ENCODE assay signal across 17 cellular contexts in the genomic region with DNA sequence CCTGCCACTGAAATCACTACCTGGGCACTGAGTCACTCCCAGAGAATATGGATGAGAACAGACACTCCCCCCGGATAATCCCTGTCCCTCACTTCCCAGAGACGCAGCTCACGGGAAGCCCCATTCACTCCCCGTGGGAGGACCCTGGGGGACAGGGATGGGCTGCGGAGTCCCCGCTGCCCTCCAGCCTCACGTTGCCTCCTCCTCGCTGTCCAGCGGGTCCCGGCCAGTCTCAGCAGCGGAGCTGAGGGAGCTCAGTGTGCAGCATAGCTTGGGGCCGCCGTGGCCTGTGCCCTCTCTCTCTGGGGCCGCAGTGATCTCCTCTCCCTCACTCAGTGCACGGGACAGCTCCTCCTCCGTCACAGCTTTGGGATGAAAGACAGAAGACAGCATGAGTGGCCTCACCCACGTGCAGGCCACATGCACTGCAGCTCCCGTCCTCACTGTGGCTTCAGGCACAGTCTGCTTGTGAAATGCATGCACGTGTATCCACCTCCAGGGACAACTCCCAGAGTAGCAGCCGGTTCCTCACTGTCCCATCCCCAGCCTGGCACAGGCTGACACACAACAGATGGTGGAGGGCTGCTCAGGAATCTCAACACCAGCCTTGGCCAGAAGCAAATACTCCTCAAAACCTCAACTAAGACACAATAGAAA. TPM values are rescaled to one million over a fixed set of nuclear protein-coding genes. Genes with fewer than 3 reads are reported as not detected.
DNase-seq lines count a peak whose midpoint lies in the region; ATAC-seq, FAIRE-seq and TF ChIP-seq lines count a peak whose summit lies in the region.
"Had no signal": no experiment of that assay in that cellular context is flagged by ENCODE, and none has a peak within 500 bp of the region (broad histone marks: within the 10 kb centered on the region; RNA-seq: fewer than 3 reads in every experiment).

No MANE protein-coding gene starts in this region.

- H2AFZ ChIP-seq in endothelial cell of umbilical vein (ENCODE audit: low read depth, low read length), result no peak overlapping the region

- FAIRE-seq in endothelial cell of umbilical vein (lab: Jason Lieb, UNC), result no peak
- FAIRE-seq: small intestine had no signal

- TSS peak; percentile 22 for BruUV-seq in endothelial cell of umbilical vein (replicated peaks; lab: Mats Ljungman, UMichigan)

- no peaks in the 10 kb centered on the region for H3K4me1 ChIP-seq in endothelial cell of umbilical vein (ENCODE audit: control insufficient read depth, extremely low read depth, insufficient read depth, low read length)
- H3K4me1 ChIP-seq: HAP-1, transverse colon had no signal

- POLR2A ChIA-PET in endothelial cell of umbilical vein (lab: Charles Lee), result no interaction called here

- no peaks in the 10 kb centered on the region for H3K9me3 Mint-ChIP-seq in progenitor cell of endocrine pancreas (ENCODE audit: low read depth)

- dilution Hi-C loops in endothelial cell of umbilical vein (cut with MboI; ENCODE audit: extremely low pct_ligation_motif_present, low sequenced_read_pairs), result no loop called here

- H3K27ac Mint-ChIP-seq in progenitor cell of endocrine pancreas, result peak overlapping the region; percentile 56

- H3K36me3 ChIP-seq in endothelial cell of umbilical vein (ENCODE audit: control insufficient read depth in 2 of 2, extremely low read depth in 1 of 2, insufficient read depth in 2 of 2, low read length in 2 of 2), result peaks cover 0 to 3% of the 10 kb centered on the region in 2 experiments

- peak; percentile 58 for DNase-seq in NCI-H82 (lab: John Stamatoyannopoulos, UW)
- DNase-seq in NCI-H82 treated with DMSO at 0.1 percent for 48 hours (lab: John Stamatoyannopoulos, UW; ENCODE audit: unreplicated experiment), result no peak
- DNase-seq in NCI-H446 treated with DMSO at 0.1 percent for 48 hours (lab: John Stamatoyannopoulos, UW), result peak; percentile 50
- DNase-seq in endothelial cell of umbilical vein (ENCODE audit: low read depth, low spot score), result no peak
- no peak for DNase-seq in progenitor cell of endocrine pancreas (ENCODE audit: low spot score, unreplicated experiment)
- no peak for DNase-seq in superior temporal gyrus (ENCODE audit: extremely low spot score)
- DNase-seq in activated CD4-positive, alpha-beta T cell treated with anti-CD3 and anti-CD28 coated beads for 48 hours, result no peak
- DNase-seq: 8988T; activated gamma-delta T cell; DMS79; kidney glomerular epithelial cell; naive thymus-derived CD4-positive, alpha-beta T cell; NCI-H146; small intestine; transverse colon had no signal

- no peak for TF ChIP-seq CTCF in endothelial cell of umbilical vein (IDR thresholded peaks at IDR 0.05; ENCODE audit: extremely low read depth in 1 of 2, insufficient read depth in 1 of 2, low read depth in 1 of 2, low read length in 2 of 2)
- no peak for TF ChIP-seq CTCF in progenitor cell of endocrine pancreas (IDR thresholded peaks at IDR 0.05; ENCODE audit: unreplicated experiment)

- H3K9ac ChIP-seq in endothelial cell of umbilical vein (replicated peaks; ENCODE audit: extremely low read depth, insufficient read depth, low read length), result no peak overlapping the region

- CTCF ChIA-PET in endothelial cell of umbilical vein (lab: Charles Lee), result interaction anchor here (0.9 to 1.5 kb wide), 2 partner anchors 27 to 34 kb away, joined by 3 to 4 read pairs; no protein-coding TSS in a partner anchor

- intact Hi-C loops in endothelial cell of umbilical vein (cut with micrococcal nuclease), result no loop called here

- H4K20me1 ChIP-seq in endothelial cell of umbilical vein (replicated peaks; ENCODE audit: control insufficient read depth, extremely low read depth, insufficient read depth, low read length), result no peaks in the 10 kb centered on the region

- H3K4me2 ChIP-seq in endothelial cell of umbilical vein (ENCODE audit: insufficient read depth, low read length), result no peak overlapping the region

- TF ChIP-seq POLR2A in endothelial cell of umbilical vein (IDR thresholded peaks at IDR 0.05; ENCODE audit: low read depth, low read length), result no peak

- no peaks in the 10 kb centered on the region for H3K79me2 ChIP-seq in endothelial cell of umbilical vein (ENCODE audit: control insufficient read depth, insufficient read depth, low read length)

- H3K27me3 Mint-ChIP-seq in progenitor cell of endocrine pancreas, result no peaks in the 10 kb centered on the region
- H3K27me3 Mint-ChIP-seq: naive thymus-derived CD4-positive, alpha-beta T cell had no signal

- no peaks in the 10 kb centered on the region for H3K9me1 ChIP-seq in endothelial cell of umbilical vein (replicated peaks; ENCODE audit: control insufficient read depth, extremely low read depth, insufficient read depth, low read length)

- no peak for ATAC-seq in HG03442 (IDR thresholded peaks at IDR 0.05; ENCODE audit: unreplicated experiment)
- ATAC-seq: naive thymus-derived CD4-positive, alpha-beta T cell had no signal

- H3K4me3 Mint-ChIP-seq in progenitor cell of endocrine pancreas (ENCODE audit: low read depth), result no peak overlapping the region
- H3K4me3 Mint-ChIP-seq: naive thymus-derived CD4-positive, alpha-beta T cell had no signal

- H3K4me3 ChIP-seq in endothelial cell of umbilical vein (replicated peaks in 1 of 3; ENCODE audit: insufficient read depth in 1 of 3, low read depth in 1 of 3, low read length in 3 of 3), result no peak overlapping the region
- H3K4me3 ChIP-seq: HAP-1, transverse colon had no signal

- peaks cover 1% of the 10 kb centered on the region for H3K36me3 Mint-ChIP-seq in progenitor cell of endocrine pancreas (ENCODE audit: insufficient read depth)

- H3K27me3 ChIP-seq in endothelial cell of umbilical vein (ENCODE audit: control insufficient read depth in 2 of 2, insufficient read depth in 2 of 2, low read length in 2 of 2), result no peaks in the 10 kb centered on the region
- H3K27me3 ChIP-seq: transverse colon had no signal

- H3K27ac ChIP-seq in endothelial cell of umbilical vein (ENCODE audit: insufficient read depth, low read depth, low read length), result no peak overlapping the region
- H3K27ac ChIP-seq: transverse colon had no signal

- no peaks in the 10 kb centered on the region for H3K9me3 ChIP-seq in endothelial cell of umbilical vein (replicated peaks; ENCODE audit: control insufficient read depth, insufficient read depth, low read length)
- H3K9me3 ChIP-seq: HAP-1, transverse colon had no signal

- no peaks in the 10 kb centered on the region for H3K4me1 Mint-ChIP-seq in progenitor cell of endocrine pancreas (ENCODE audit: low read depth)

TF ChIP-seq in endothelial cell of umbilical vein, 7 proteins besides CTCF, POLR2A, EP300 and RAD21:
- TF ChIP-seq JUN (IDR thresholded peaks at IDR 0.05; ENCODE audit: borderline replicate concordance, insufficient read depth, insufficient read length, low read depth), result no peak
- TF ChIP-seq GATA2 (IDR thresholded peaks at IDR 0.05; ENCODE audit: insufficient read depth, insufficient read length, low read depth, low read length), result no peak
- TF ChIP-seq POLR2AphosphoS5 (IDR thresholded peaks at IDR 0.05; ENCODE audit: insufficient read depth, low read depth, low read length), result peak; percentile 1
- TF ChIP-seq FOS (IDR thresholded peaks at IDR 0.05; ENCODE audit: borderline replicate concordance, insufficient read depth, low read length), result no peak

RNA-seq across cellular contexts. Expression of a gene that starts 7.4 kb away (rescaled TPM):
- 6.3 and 7.2 TPM in 2 replicates for total RNA-seq in endothelial cell of umbilical vein
- polyA plus RNA-seq in endothelial cell of umbilical vein, result 12.2 and 15.0 TPM in 2 replicates
- 3.5 and 7.6 TPM in 2 replicates for polyA plus RNA-seq in endothelial cell of umbilical vein (2011; cell fraction: cytosol; rRNA removed)
- polyA plus RNA-seq in endothelial cell of umbilical vein (2011; cell fraction: nucleus; rRNA removed), result 21.7 and 24.7 TPM in 2 replicates
- 4.7 and 7.1 TPM in 2 replicates for polyA plus RNA-seq in endothelial cell of umbilical vein (2012)
- polyA minus RNA-seq in endothelial cell of umbilical vein, result 3.0 and 3.7 TPM in 2 replicates
- polyA minus RNA-seq in endothelial cell of umbilical vein (2011; cell fraction: cytosol; rRNA and poly(A)+ RNA removed), result 6.3 TPM
- polyA minus RNA-seq in endothelial cell of umbilical vein (2011; cell fraction: nucleus; rRNA and poly(A)+ RNA removed), result 5.0 and 13.1 TPM in 2 replicates
- total RNA-seq in progenitor cell of endocrine pancreas, result 32.4 and 32.5 TPM in 2 replicates

RNA-seq across cellular contexts. Expression of a gene that starts 21.6 kb away (rescaled TPM):
- total RNA-seq in endothelial cell of umbilical vein, result not detected in 2 replicates
- polyA plus RNA-seq in endothelial cell of umbilical vein, result 0.02 TPM in 1 of 2 replicates, not detected in the other
- not detected in 2 replicates for polyA plus RNA-seq in endothelial cell of umbilical vein (2011; cell fraction: cytosol; rRNA removed)
- not detected in 2 replicates for polyA plus RNA-seq in endothelial cell of umbilical vein (2011; cell fraction: nucleus; rRNA removed)
- polyA plus RNA-seq in endothelial cell of umbilical vein (2012), result 0.04 and 0.05 TPM in 2 replicates
- polyA minus RNA-seq in endothelial cell of umbilical vein, result not detected in 2 replicates
- polyA minus RNA-seq in endothelial cell of umbilical vein (2011; cell fraction: cytosol; rRNA and poly(A)+ RNA removed), result 11.5 TPM
- 0.63 TPM in 1 of 2 replicates, not detected in the other for polyA minus RNA-seq in endothelial cell of umbilical vein (2011; cell fraction: nucleus; rRNA and poly(A)+ RNA removed)
- total RNA-seq in progenitor cell of endocrine pancreas, result 0.16 and 0.17 TPM in 2 replicates

RNA-seq across cellular contexts. Expression of a gene that starts 31.9 kb away (rescaled TPM):
- total RNA-seq in endothelial cell of umbilical vein, result 154 and 170 TPM in 2 replicates
- polyA plus RNA-seq in endothelial cell of umbilical vein, result 137 and 157 TPM in 2 replicates
- 89.0 and 110 TPM in 2 replicates for polyA plus RNA-seq in endothelial cell of umbilical vein (2011; cell fraction: cytosol; rRNA removed)
- 247 and 268 TPM in 2 replicates for polyA plus RNA-seq in endothelial cell of umbilical vein (2011; cell fraction: nucleus; rRNA removed)
- 96.3 and 164 TPM in 2 replicates for polyA plus RNA-seq in endothelial cell of umbilical vein (2012)
- 92.7 and 121 TPM in 2 replicates for polyA minus RNA-seq in endothelial cell of umbilical vein
- 85.0 TPM for polyA minus RNA-seq in endothelial cell of umbilical vein (2011; cell fraction: cytosol; rRNA and poly(A)+ RNA removed)
- polyA minus RNA-seq in endothelial cell of umbilical vein (2011; cell fraction: nucleus; rRNA and poly(A)+ RNA removed), result 44.1 and 74.1 TPM in 2 replicates
- total RNA-seq in progenitor cell of endocrine pancreas, result 120 and 132 TPM in 2 replicates

RNA-seq across cellular contexts. Expression of a gene that starts 46.1 kb away (rescaled TPM):
- total RNA-seq in endothelial cell of umbilical vein (0.11 TPM in 1 of 2 replicates, not detected in the other), progenitor cell of endocrine pancreas (not detected in 2 replicates)
- polyA plus RNA-seq in endothelial cell of umbilical vein, result 0.04 and 0.05 TPM in 2 replicates
- not detected in 2 replicates for polyA plus RNA-seq in endothelial cell of umbilical vein (2011; cell fraction: cytosol; rRNA removed)
- 0.31 and 0.37 TPM in 2 replicates for polyA plus RNA-seq in endothelial cell of umbilical vein (2011; cell fraction: nucleus; rRNA removed)
- 0.11 TPM in 1 of 2 replicates, not detected in the other for polyA plus RNA-seq in endothelial cell of umbilical vein (2012)
- polyA minus RNA-seq in endothelial cell of umbilical vein, result not detected in 2 replicates
- not detected for polyA minus RNA-seq in endothelial cell of umbilical vein (2011; cell fraction: cytosol; rRNA and poly(A)+ RNA removed)
- 0.10 and 0.14 TPM in 2 replicates for polyA minus RNA-seq in endothelial cell of umbilical vein (2011; cell fraction: nucleus; rRNA and poly(A)+ RNA removed)
- total RNA-seq: transverse colon had no signal

Comparison
In these comparisons a context has a peak if more than half of its experiments do, and no peak if none do; other contexts are left out.
1. DNase-seq: peak in NCI-H82 (single experiment) and NCI-H446 treated with DMSO at 0.1 percent for 48 hours (single experiment); none in NCI-H82 treated with DMSO at 0.1 percent for 48 hours (single experiment), endothelial cell of umbilical vein (single experiment), progenitor cell of endocrine pancreas (single experiment), superior temporal gyrus (single experiment) and activated CD4-positive, alpha-beta T cell treated with anti-CD3 and anti-CD28 coated beads for 48 hours (single experiment).